Comparison of ENCODE assay signal across 1 cellular context in the genomic region with DNA sequence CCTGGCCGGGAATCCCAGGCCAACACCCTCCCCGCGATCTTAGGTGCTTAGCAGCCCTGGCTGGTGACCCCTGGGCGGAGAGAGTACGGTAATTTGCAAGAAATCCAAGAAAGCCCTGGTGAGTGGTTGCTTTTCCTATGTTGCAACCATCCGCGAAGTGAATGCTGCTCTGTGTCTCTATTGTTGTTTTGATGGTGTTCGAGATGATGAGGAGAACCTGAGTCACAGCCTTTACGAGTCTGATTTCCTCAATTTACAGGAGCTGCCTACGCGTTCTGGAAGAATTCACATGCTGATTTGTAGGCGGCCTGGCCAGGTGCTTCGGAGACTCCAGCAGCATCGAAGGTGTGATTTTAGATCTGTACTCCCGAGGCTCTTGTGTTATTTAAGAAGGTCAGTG.
TF ChIP-seq lines count a peak whose summit lies in the region.

No MANE protein-coding gene starts in this region.

TF ChIP-seq in endothelial cell of umbilical vein, 7 proteins besides CTCF, POLR2A, EP300 and RAD21 (continued from another document):
- no peak for TF ChIP-seq GATA2 (IDR thresholded peaks at IDR 0.05; ENCODE audit: insufficient read depth, insufficient read length, low read depth, low read length)
- no peak for TF ChIP-seq EZH2 (IDR thresholded peaks at IDR 0.05; ENCODE audit: borderline replicate concordance, low read depth, low read length, severe bottlenecking)
- TF ChIP-seq JUN (IDR thresholded peaks at IDR 0.05; ENCODE audit: borderline replicate concordance, insufficient read depth, insufficient read length, low read depth) = no peak
- TF ChIP-seq, protein P1, sequence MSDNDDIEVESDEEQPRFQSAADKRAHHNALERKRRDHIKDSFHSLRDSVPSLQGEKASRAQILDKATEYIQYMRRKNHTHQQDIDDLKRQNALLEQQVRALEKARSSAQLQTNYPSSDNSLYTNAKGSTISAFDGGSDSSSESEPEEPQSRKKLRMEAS (IDR thresholded peaks at IDR 0.05; ENCODE audit: insufficient read depth, insufficient read length) = no peak
- no peak for TF ChIP-seq MYC (IDR thresholded peaks at IDR 0.05; ENCODE audit: low read depth, low read length)
